ENCODE assay signal across 18 cellular contexts in the genomic region with DNA sequence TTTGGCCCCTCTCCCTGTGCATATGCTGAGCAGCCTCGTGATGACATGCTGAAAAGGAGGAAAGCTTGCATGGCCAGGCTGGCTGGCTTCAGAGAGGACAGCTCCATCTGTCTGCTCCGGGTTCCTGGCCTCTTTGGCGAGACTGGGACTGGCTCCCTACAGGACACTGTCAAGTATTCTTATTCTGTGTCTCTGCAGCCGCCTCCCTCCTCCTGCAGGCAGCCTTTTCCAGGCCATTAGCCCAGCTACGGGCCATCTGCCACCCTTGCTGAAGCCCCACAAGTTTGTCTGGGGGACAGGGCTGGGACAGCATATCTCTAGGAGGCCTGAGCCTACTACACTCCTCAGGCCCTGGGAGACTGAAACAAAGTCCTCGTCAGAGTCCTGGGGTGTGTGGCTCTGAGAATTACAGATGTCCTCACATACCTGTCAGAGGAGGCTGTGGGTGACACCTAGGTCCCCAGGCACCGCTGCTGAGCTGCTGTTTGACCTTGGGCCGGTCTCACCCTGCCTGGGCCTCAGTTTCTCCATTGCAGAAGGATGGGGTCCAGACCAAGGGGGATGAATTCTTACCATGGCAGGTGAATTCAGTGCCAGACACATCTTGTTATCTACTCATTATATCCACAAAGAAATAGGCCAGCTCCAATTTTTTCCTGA. TPM values are rescaled to one million over a fixed set of nuclear protein-coding genes. Genes with fewer than 3 reads are reported as not detected.
DNase-seq lines count a peak whose midpoint lies in the region; ATAC-seq and TF ChIP-seq lines count a peak whose summit lies in the region.
"Had no signal": no experiment of that assay in that cellular context is flagged by ENCODE, and none has a peak within 500 bp of the region (broad histone marks: within the 10 kb centered on the region; RNA-seq: fewer than 3 reads in every experiment).

No MANE protein-coding gene starts in this region.

- ATAC-seq in natural killer cell treated with Interleukin-12 subunit alpha and Interleukin-12 subunit beta and Interleukin-15 and Interleukin-18, amount 100 ng/mL, for 72 hours, result no peak
- ATAC-seq in natural killer cell, result no peak
- ATAC-seq in mucosa of descending colon, result no peak
- no peak for ATAC-seq in activated CD8-positive, alpha-beta memory T cell treated with anti-CD3 and anti-CD28 coated beads, Interleukin-2, amount 10 ng/mL, durations not matched to agents 7 days and 5 days
- no peak for ATAC-seq in GM18505 (IDR thresholded peaks at IDR 0.05; ENCODE audit: unreplicated experiment)

- no peak for TF ChIP-seq CTCF in natural killer cell (IDR thresholded peaks at IDR 0.05)
- TF ChIP-seq CTCF in mucosa of descending colon (IDR thresholded peaks at IDR 0.05), result no peak
- no peak for TF ChIP-seq CTCF in BE2C (IDR thresholded peaks at IDR 0.05; ENCODE audit: low read depth, low read length)

- CTCF ChIA-PET in activated CD8-positive, alpha-beta memory T cell treated with anti-CD3 and anti-CD28 coated beads, Interleukin-2, amount 10 ng/mL, durations not matched to agents 7 days and 5 days (lab: Charles Lee), result no interaction called here

- H3K9me3 ChIP-seq in mucosa of descending colon (no peaks in the 10 kb centered on the region), BE2C (no peaks in the 10 kb centered on the region)

- H3K4me3 ChIP-seq in mucosa of descending colon (no peak overlapping the region), BE2C (ENCODE audit: low read depth, low read length) (no peak overlapping the region)

- H3K4me1 ChIP-seq in mucosa of descending colon (ENCODE audit: low read depth) (no peaks in the 10 kb centered on the region), BE2C (no peaks in the 10 kb centered on the region)

- no peak overlapping the region for H3K27ac Mint-ChIP-seq in natural killer cell treated with Interleukin-12 subunit alpha and Interleukin-12 subunit beta and Interleukin-15 and Interleukin-18, amount 100 ng/mL, for 72 hours
- H3K27ac Mint-ChIP-seq in natural killer cell, result no peak overlapping the region
- no peak overlapping the region for H3K27ac Mint-ChIP-seq in activated CD8-positive, alpha-beta memory T cell treated with anti-CD3 and anti-CD28 coated beads, Interleukin-2, amount 10 ng/mL, durations not matched to agents 7 days and 5 days
- H3K27ac Mint-ChIP-seq: IgD-negative memory B cell had no signal

- peaks cover 9 to 10% of the 10 kb centered on the region in 2 donors for H3K4me1 Mint-ChIP-seq in natural killer cell treated with Interleukin-12 subunit alpha and Interleukin-12 subunit beta and Interleukin-15 and Interleukin-18, amount 100 ng/mL, for 72 hours (ENCODE audit: low read depth in 2 of 2)
- peaks cover 11 to 16% of the 10 kb centered on the region in 2 donors for H3K4me1 Mint-ChIP-seq in natural killer cell
- no peaks in the 10 kb centered on the region for H3K4me1 Mint-ChIP-seq in activated CD8-positive, alpha-beta memory T cell treated with anti-CD3 and anti-CD28 coated beads, Interleukin-2, amount 10 ng/mL, durations not matched to agents 7 days and 5 days
- H3K4me1 Mint-ChIP-seq: IgD-negative memory B cell had no signal

- peaks cover 0 to under 1% of the 10 kb centered on the region in 2 donors for H3K27me3 Mint-ChIP-seq in natural killer cell treated with Interleukin-12 subunit alpha and Interleukin-12 subunit beta and Interleukin-15 and Interleukin-18, amount 100 ng/mL, for 72 hours
- peaks cover 0 to 4% of the 10 kb centered on the region in 2 donors for H3K27me3 Mint-ChIP-seq in natural killer cell (ENCODE audit: low read depth in 2 of 2)
- H3K27me3 Mint-ChIP-seq in activated CD8-positive, alpha-beta memory T cell treated with anti-CD3 and anti-CD28 coated beads, Interleukin-2, amount 10 ng/mL, durations not matched to agents 7 days and 5 days, result peaks cover 4% of the 10 kb centered on the region

- H3K36me3 Mint-ChIP-seq in natural killer cell treated with Interleukin-12 subunit alpha and Interleukin-12 subunit beta and Interleukin-15 and Interleukin-18, amount 100 ng/mL, for 72 hours, result peaks cover 5% of the 10 kb centered on the region
- peaks cover 6% of the 10 kb centered on the region for H3K36me3 Mint-ChIP-seq in natural killer cell
- no peaks in the 10 kb centered on the region for H3K36me3 Mint-ChIP-seq in activated CD8-positive, alpha-beta memory T cell treated with anti-CD3 and anti-CD28 coated beads, Interleukin-2, amount 10 ng/mL, durations not matched to agents 7 days and 5 days
- H3K36me3 Mint-ChIP-seq: IgD-negative memory B cell had no signal

- no peaks in the 10 kb centered on the region for H3K36me3 ChIP-seq in mucosa of descending colon (ENCODE audit: low read depth)
- H3K36me3 ChIP-seq in BE2C, result no peaks in the 10 kb centered on the region

- TF ChIP-seq POLR2A in GM18505 (IDR thresholded peaks at IDR 0.05; ENCODE audit: borderline replicate concordance, extremely low read depth, insufficient read depth, insufficient read length), result no peak

- H3K9me3 Mint-ChIP-seq in natural killer cell treated with Interleukin-12 subunit alpha and Interleukin-12 subunit beta and Interleukin-15 and Interleukin-18, amount 100 ng/mL, for 72 hours, result no peaks in the 10 kb centered on the region
- no peaks in the 10 kb centered on the region for H3K9me3 Mint-ChIP-seq in natural killer cell
- no peaks in the 10 kb centered on the region for H3K9me3 Mint-ChIP-seq in activated CD8-positive, alpha-beta memory T cell treated with anti-CD3 and anti-CD28 coated beads, Interleukin-2, amount 10 ng/mL, durations not matched to agents 7 days and 5 days (ENCODE audit: low read depth)

- intact Hi-C loops in natural killer cell (cut with micrococcal nuclease), result loop anchor here (5.0 kb wide), 2 partner anchors 40 to 220 kb away; partner anchors contain the start of gene OSBPL5
- intact Hi-C loops in mucosa of descending colon (cut with DNase I, micrococcal nuclease), result no loop called here

- peaks cover 12% of the 10 kb centered on the region for H3K27me3 ChIP-seq in BE2C

- no peak overlapping the region for H3K4me3 Mint-ChIP-seq in natural killer cell treated with Interleukin-12 subunit alpha and Interleukin-12 subunit beta and Interleukin-15 and Interleukin-18, amount 100 ng/mL, for 72 hours
- no peak overlapping the region for H3K4me3 Mint-ChIP-seq in natural killer cell
- H3K4me3 Mint-ChIP-seq in activated CD8-positive, alpha-beta memory T cell treated with anti-CD3 and anti-CD28 coated beads, Interleukin-2, amount 10 ng/mL, durations not matched to agents 7 days and 5 days, result no peak overlapping the region
- H3K4me3 Mint-ChIP-seq: IgD-negative memory B cell had no signal

- DNase-seq in natural killer cell treated with Interleukin-12 subunit alpha and Interleukin-12 subunit beta and Interleukin-15 and Interleukin-18, amount 100 ng/mL, for 72 hours (ENCODE audit: low spot score), result peak; percentile 57
- DNase-seq in natural killer cell (no peak), cerebellar nuclear complex (lab: John Stamatoyannopoulos, UW) (peak; percentile 94), mucosa of descending colon (peak in 2 of 3 donors; percentile 12 to 27), BE2C (no peak)
- DNase-seq in activated CD8-positive, alpha-beta memory T cell treated with anti-CD3 and anti-CD28 coated beads, Interleukin-2, amount 10 ng/mL, durations not matched to agents 7 days and 5 days, result no peak
- DNase-seq: COR-L47, EL, HCEC 1CT, NCI-H1105, NCI-H1694 treated with DMSO at 0.1 percent for 48 hours, NCI-H345, NCI-H748 treated with DMSO at 0.1 percent for 48 hours had no signal

RNA-seq across cellular contexts. Expression of gene MRGPRG, which starts 11.0 kb away (rescaled TPM):
- total RNA-seq in natural killer cell treated with Interleukin-12 subunit alpha and Interleukin-12 subunit beta and Interleukin-15 and Interleukin-18, amount 100 ng/mL, for 72 hours, result not detected
- not detected for total RNA-seq in natural killer cell
- total RNA-seq in mucosa of descending colon, result not detected
- not detected for polyA plus RNA-seq in BE2C (2012; ENCODE audit: insufficient read depth, insufficient read length, low read depth)
- total RNA-seq in activated CD8-positive, alpha-beta memory T cell treated with anti-CD3 and anti-CD28 coated beads, Interleukin-2, amount 10 ng/mL, durations not matched to agents 7 days and 5 days, result not detected
- total RNA-seq: HT1080, LHCN-M2, SK-MEL-5 had no signal
- polyA plus RNA-seq: IgD-negative memory B cell had no signal

RNA-seq across cellular contexts. Expression of gene MRGPRE, which starts 24.6 kb away (rescaled TPM):
- total RNA-seq in natural killer cell treated with Interleukin-12 subunit alpha and Interleukin-12 subunit beta and Interleukin-15 and Interleukin-18, amount 100 ng/mL, for 72 hours, result not detected
- total RNA-seq in natural killer cell, result not detected
- total RNA-seq in mucosa of descending colon, result 1 to 10 TPM in 1 of 3 donors, not detected in 2; 1.2 TPM
- polyA plus RNA-seq in BE2C (2012; ENCODE audit: insufficient read depth, insufficient read length, low read depth), result 1.0 TPM
- not detected for total RNA-seq in activated CD8-positive, alpha-beta memory T cell treated with anti-CD3 and anti-CD28 coated beads, Interleukin-2, amount 10 ng/mL, durations not matched to agents 7 days and 5 days
- total RNA-seq: HT1080, LHCN-M2, SK-MEL-5 had no signal
- polyA plus RNA-seq: IgD-negative memory B cell had no signal

RNA-seq across cellular contexts. Expression of gene OSBPL5, which starts 42.5 kb away (rescaled TPM):
- total RNA-seq in natural killer cell treated with Interleukin-12 subunit alpha and Interleukin-12 subunit beta and Interleukin-15 and Interleukin-18, amount 100 ng/mL, for 72 hours, result 10 to 100 TPM; 58.3 to 74.6 TPM
- 100 to 1,000 TPM; 375 to 522 (median 377) TPM for total RNA-seq in natural killer cell
- total RNA-seq in mucosa of descending colon, result 10 to 100 TPM; 43.6 to 64.1 (median 52.4) TPM
- polyA plus RNA-seq in BE2C (2012; ENCODE audit: insufficient read depth, insufficient read length, low read depth), result 6.4 TPM
- total RNA-seq in activated CD8-positive, alpha-beta memory T cell treated with anti-CD3 and anti-CD28 coated beads, Interleukin-2, amount 10 ng/mL, durations not matched to agents 7 days and 5 days, result 1 to 10 TPM; 2.5 to 2.6 TPM

Comparison
In these comparisons a context has a peak if more than half of its experiments do, and no peak if none do; other contexts are left out.
1. DNase-seq: peak in natural killer cell treated with Interleukin-12 subunit alpha and Interleukin-12 subunit beta and Interleukin-15 and Interleukin-18, amount 100 ng/mL, for 72 hours (single experiment), cerebellar nuclear complex (2 of 2) and mucosa of descending colon (2 of 3); none in natural killer cell (single experiment), BE2C (single experiment) and activated CD8-positive, alpha-beta memory T cell treated with anti-CD3 and anti-CD28 coated beads, Interleukin-2, amount 10 ng/mL, durations not matched to agents 7 days and 5 days (single experiment).
2. RNA of gene OSBPL5, which starts 42.5 kb away (total RNA-seq): 375 to 522 TPM in natural killer cell, 58.3 to 74.6 TPM in natural killer cell treated with Interleukin-12 subunit alpha and Interleukin-12 subunit beta and Interleukin-15 and Interleukin-18, amount 100 ng/mL, for 72 hours and 43.6 to 64.1 TPM in mucosa of descending colon; 2.5 to 2.6 TPM in activated CD8-positive, alpha-beta memory T cell treated with anti-CD3 and anti-CD28 coated beads, Interleukin-2, amount 10 ng/mL, durations not matched to agents 7 days and 5 days; every median in the first group is over 10 times any median in the second.